ENCODE assay signal across 19 cellular contexts in genomic region chr9:130890869-130891698, GRCh38. TPM values are rescaled to one million over a fixed set of nuclear protein-coding genes. Genes with fewer than 3 reads are reported as not detected.
DNase-seq lines count a peak whose midpoint lies in the region; ATAC-seq and TF ChIP-seq lines count a peak whose summit lies in the region.
"Had no signal": no experiment of that assay in that cellular context is flagged by ENCODE, and none has a peak within 500 bp of the region (broad histone marks: within the 10 kb centered on the region; RNA-seq: fewer than 3 reads in every experiment).

No MANE protein-coding gene starts in this region.

- no peak for ATAC-seq in SK-N-SH treated with all-trans-retinoic acid at 6 μM for 48 hours
- ATAC-seq in HG03280 (IDR thresholded peaks at IDR 0.05; ENCODE audit: unreplicated experiment) = no peak
- ATAC-seq: PC-3 had no signal

- 91% methylated on average over 17 of the region's 21 CpGs for WGBS in SK-N-SH (ENCODE audit: low lambda C conversion rate)

- H3K9me3 ChIP-seq in SK-N-SH = no peaks in the 10 kb centered on the region

- no peak overlapping the region for H3K27ac Mint-ChIP-seq in chondrocyte (ENCODE audit: unreplicated experiment)
- peak overlapping the region; percentile 37 for H3K27ac Mint-ChIP-seq in progenitor cell of endocrine pancreas

- H3K27me3 ChIP-seq in SK-N-SH (ENCODE audit: insufficient read depth) = no peaks in the 10 kb centered on the region

- no peak overlapping the region; a peak in 1 of 4 replicates for H3K27ac ChIP-seq in SK-N-SH (ENCODE audit: low read depth in 2 of 2, low read length in 1 of 2)

- H3K4me3 Mint-ChIP-seq in chondrocyte (ENCODE audit: unreplicated experiment) (no peak overlapping the region), progenitor cell of endocrine pancreas (ENCODE audit: low read depth) (no peak overlapping the region)
- H3K4me3 Mint-ChIP-seq: CD14-positive monocyte had no signal

- TF ChIP-seq EP300 in SK-N-SH (IDR thresholded peaks at IDR 0.05; ENCODE audit: borderline replicate concordance in 1 of 2, low read depth in 1 of 2, low read length in 1 of 2) = no peak

- H3K79me2 ChIP-seq in SK-N-SH (ENCODE audit: insufficient read depth) = peaks cover 7% of the 10 kb centered on the region; the same call in 1 of the 2 replicates

- no peaks in the 10 kb centered on the region for H3K9me2 ChIP-seq in SK-N-SH

- peak; percentile 21 for DNase-seq in SK-N-SH
- DNase-seq in NCI-H2227 (lab: John Stamatoyannopoulos, UW; ENCODE audit: unreplicated experiment) = peak; percentile 19
- DNase-seq in chondrocyte (ENCODE audit: low spot score) = peak; percentile 85
- DNase-seq in progenitor cell of endocrine pancreas (ENCODE audit: low spot score, unreplicated experiment) = no peak
- no peak for DNase-seq in DMS153 treated with DMSO at 0.1 percent for 48 hours (lab: John Stamatoyannopoulos, UW; ENCODE audit: unreplicated experiment)
- no peak for DNase-seq in mucosa of gallbladder (ENCODE audit: low spot score)
- DNase-seq: 8988T, COR-L47, DMS153, HCEC 1CT, NCI-H1436, NCI-H2029 treated with DMSO at 0.1 percent for 48 hours, NCI-H345, NCI-H526 treated with DMSO at 0.1 percent for 48 hours, PC-3 had no signal

- no peak overlapping the region for H3K9ac ChIP-seq in SK-N-SH

- H3K9me3 Mint-ChIP-seq in chondrocyte (ENCODE audit: low read depth) (no peaks in the 10 kb centered on the region), progenitor cell of endocrine pancreas (ENCODE audit: low read depth) (no peaks in the 10 kb centered on the region)

- H3K4me3 ChIP-seq in SK-N-SH (ENCODE audit: low read depth in 2 of 2, low read length in 1 of 2) = no peak overlapping the region

- POLR2A ChIA-PET in SK-N-SH (lab: Yijun Ruan, JAX) = no interaction called here

- peaks cover 33 to 71% of the 10 kb centered on the region in 2 experiments for H3K36me3 ChIP-seq in SK-N-SH (replicated peaks in 1 of 2; ENCODE audit: control insufficient read depth in 1 of 2, insufficient read depth in 2 of 2, low read length in 1 of 2)

- no peak for TF ChIP-seq CTCF in SK-N-SH (IDR thresholded peaks at IDR 0.05)
- no peak for TF ChIP-seq CTCF in chondrocyte (IDR thresholded peaks at IDR 0.05)
- TF ChIP-seq CTCF in progenitor cell of endocrine pancreas (IDR thresholded peaks at IDR 0.05; ENCODE audit: unreplicated experiment) = no peak

- no peak overlapping the region for H2AFZ ChIP-seq in SK-N-SH (ENCODE audit: low read depth)

- CTCF ChIA-PET in SK-N-SH (lab: Yijun Ruan, JAX) = interaction anchor here (1.0 to 4.1 kb wide), 10 partner anchors 10 to 185 kb away, joined by 3 to 19 read pairs (median 4); no protein-coding TSS in a partner anchor

- peaks cover 9% of the 10 kb centered on the region for H3F3A ChIP-seq in SK-N-SH (replicated peaks; ENCODE audit: insufficient read depth)

- TF ChIP-seq RAD21 in SK-N-SH (IDR thresholded peaks at IDR 0.05; ENCODE audit: low read length) = no peak

- H3K4me1 Mint-ChIP-seq in chondrocyte (ENCODE audit: low read depth) (peaks cover 8% of the 10 kb centered on the region), progenitor cell of endocrine pancreas (ENCODE audit: low read depth) (no peaks in the 10 kb centered on the region)

- H3K36me3 Mint-ChIP-seq in chondrocyte (ENCODE audit: low read depth) (peaks cover 22% of the 10 kb centered on the region), progenitor cell of endocrine pancreas (ENCODE audit: insufficient read depth) (peaks cover 7% of the 10 kb centered on the region)

- H4K20me1 ChIP-seq in SK-N-SH (ENCODE audit: insufficient read depth) = peaks cover 59% of the 10 kb centered on the region

- no peaks in the 10 kb centered on the region; a peak in 1 of 4 replicates for H3K4me1 ChIP-seq in SK-N-SH (ENCODE audit: control insufficient read depth in 1 of 2, insufficient read depth in 2 of 2, low read depth in 1 of 2, low read length in 1 of 2)

- no peaks in the 10 kb centered on the region for H3K27me3 Mint-ChIP-seq in chondrocyte (ENCODE audit: low read depth)
- no peaks in the 10 kb centered on the region for H3K27me3 Mint-ChIP-seq in progenitor cell of endocrine pancreas

- no peak overlapping the region for H3K4me2 ChIP-seq in SK-N-SH

TF ChIP-seq in SK-N-SH, 30 proteins besides CTCF, POLR2A, EP300 and RAD21:
- TF ChIP-seq SIN3A (IDR thresholded peaks at IDR 0.05; ENCODE audit: borderline replicate concordance, low read depth, low read length) (no peak), MXI1 (IDR thresholded peaks at IDR 0.05; ENCODE audit: low read depth, low read length) (no peak), FOXJ3 (CRISPR knock-in tag; IDR thresholded peaks at IDR 0.05) (no peak)
- TF ChIP-seq, protein P1, sequence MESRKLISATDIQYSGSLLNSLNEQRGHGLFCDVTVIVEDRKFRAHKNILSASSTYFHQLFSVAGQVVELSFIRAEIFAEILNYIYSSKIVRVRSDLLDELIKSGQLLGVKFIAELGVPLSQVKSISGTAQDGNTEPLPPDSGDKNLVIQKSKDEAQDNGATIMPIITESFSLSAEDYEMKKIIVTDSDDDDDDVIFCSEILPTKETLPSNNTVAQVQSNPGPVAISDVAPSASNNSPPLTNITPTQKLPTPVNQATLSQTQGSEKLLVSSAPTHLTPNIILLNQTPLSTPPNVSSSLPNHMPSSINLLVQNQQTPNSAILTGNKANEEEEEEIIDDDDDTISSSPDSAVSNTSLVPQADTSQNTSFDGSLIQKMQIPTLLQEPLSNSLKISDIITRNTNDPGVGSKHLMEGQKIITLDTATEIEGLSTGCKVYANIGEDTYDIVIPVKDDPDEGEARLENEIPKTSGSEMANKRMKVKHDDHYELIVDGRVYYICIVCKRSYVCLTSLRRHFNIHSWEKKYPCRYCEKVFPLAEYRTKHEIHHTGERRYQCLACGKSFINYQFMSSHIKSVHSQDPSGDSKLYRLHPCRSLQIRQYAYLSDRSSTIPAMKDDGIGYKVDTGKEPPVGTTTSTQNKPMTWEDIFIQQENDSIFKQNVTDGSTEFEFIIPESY (IDR thresholded peaks at IDR 0.05; ENCODE audit: borderline replicate concordance, low read depth) = no peak
- TF ChIP-seq, protein P2, sequence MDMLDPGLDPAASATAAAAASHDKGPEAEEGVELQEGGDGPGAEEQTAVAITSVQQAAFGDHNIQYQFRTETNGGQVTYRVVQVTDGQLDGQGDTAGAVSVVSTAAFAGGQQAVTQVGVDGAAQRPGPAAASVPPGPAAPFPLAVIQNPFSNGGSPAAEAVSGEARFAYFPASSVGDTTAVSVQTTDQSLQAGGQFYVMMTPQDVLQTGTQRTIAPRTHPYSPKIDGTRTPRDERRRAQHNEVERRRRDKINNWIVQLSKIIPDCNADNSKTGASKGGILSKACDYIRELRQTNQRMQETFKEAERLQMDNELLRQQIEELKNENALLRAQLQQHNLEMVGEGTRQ (IDR thresholded peaks at IDR 0.05; ENCODE audit: borderline replicate concordance, low read depth, low read length) = no peak

TF ChIP-seq in SK-N-SH treated with all-trans-retinoic acid at 6 μM for 48 hours, 23 proteins besides CTCF, POLR2A, EP300 and RAD21 (continues in another document):
- TF ChIP-seq, protein P3, sequence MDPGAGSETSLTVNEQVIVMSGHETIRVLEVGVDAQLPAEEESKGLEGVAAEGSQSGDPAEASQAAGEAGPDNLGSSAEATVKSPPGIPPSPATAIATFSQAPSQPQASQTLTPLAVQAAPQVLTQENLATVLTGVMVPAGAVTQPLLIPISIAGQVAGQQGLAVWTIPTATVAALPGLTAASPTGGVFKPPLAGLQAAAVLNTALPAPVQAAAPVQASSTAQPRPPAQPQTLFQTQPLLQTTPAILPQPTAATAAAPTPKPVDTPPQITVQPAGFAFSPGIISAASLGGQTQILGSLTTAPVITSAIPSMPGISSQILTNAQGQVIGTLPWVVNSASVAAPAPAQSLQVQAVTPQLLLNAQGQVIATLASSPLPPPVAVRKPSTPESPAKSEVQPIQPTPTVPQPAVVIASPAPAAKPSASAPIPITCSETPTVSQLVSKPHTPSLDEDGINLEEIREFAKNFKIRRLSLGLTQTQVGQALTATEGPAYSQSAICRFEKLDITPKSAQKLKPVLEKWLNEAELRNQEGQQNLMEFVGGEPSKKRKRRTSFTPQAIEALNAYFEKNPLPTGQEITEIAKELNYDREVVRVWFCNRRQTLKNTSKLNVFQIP (CRISPR knock-in tag; IDR thresholded peaks at IDR 0.05; ENCODE audit: borderline replicate concordance, low read depth) = no peak

RNA-seq across cellular contexts. Expression of gene QRFP, which starts 5.5 kb away (rescaled TPM):
- polyA plus RNA-seq in SK-N-SH (2012; rRNA removed) = not detected in 2 replicates
- polyA plus RNA-seq in SK-N-SH (2012; cell fraction: cytosol; rRNA removed) = not detected in 2 replicates
- polyA plus RNA-seq in SK-N-SH (2012; cell fraction: nucleus; rRNA removed) = not detected in 2 replicates
- total RNA-seq in chondrocyte (not detected in 3 replicates), progenitor cell of endocrine pancreas (not detected in 2 replicates), mucosa of gallbladder (not detected)
- total RNA-seq: HT-29, PC-3 had no signal

RNA-seq across cellular contexts. Expression of gene FIBCD1, which starts 48.0 kb away (rescaled TPM):
- polyA plus RNA-seq in SK-N-SH (2012; rRNA removed) = 0.86 and 1.3 TPM in 2 replicates
- 0.13 and 0.33 TPM in 2 replicates for polyA plus RNA-seq in SK-N-SH (2012; cell fraction: cytosol; rRNA removed)
- 1.2 and 1.3 TPM in 2 replicates for polyA plus RNA-seq in SK-N-SH (2012; cell fraction: nucleus; rRNA removed)
- 6.8 to 81.5 TPM (median 8.3 TPM) in 3 replicates for total RNA-seq in chondrocyte
- not detected in 2 replicates for total RNA-seq in progenitor cell of endocrine pancreas
- total RNA-seq in mucosa of gallbladder = 6.0 TPM
- polyA plus RNA-seq: CD14-positive monocyte had no signal

RNA-seq across cellular contexts. Expression of gene ABL1, which starts 56.0 kb away (rescaled TPM):
- 23.5 and 24.6 TPM in 2 replicates for polyA plus RNA-seq in SK-N-SH (2012; rRNA removed)
- polyA plus RNA-seq in SK-N-SH (2012; cell fraction: cytosol; rRNA removed) = 16.8 and 22.1 TPM in 2 replicates
- 46.2 and 46.5 TPM in 2 replicates for polyA plus RNA-seq in SK-N-SH (2012; cell fraction: nucleus; rRNA removed)
- total RNA-seq in chondrocyte (73.6 to 93.7 TPM (median 91.5 TPM) in 3 replicates), progenitor cell of endocrine pancreas (113 TPM in 2 replicates), mucosa of gallbladder (85.9 TPM)

Comparison
In these comparisons a context has a peak if more than half of its experiments do, and no peak if none do; other contexts are left out.
1. DNase-seq: peak in SK-N-SH (single experiment), NCI-H2227 (single experiment) and chondrocyte (single experiment); none in progenitor cell of endocrine pancreas (single experiment), DMS153 treated with DMSO at 0.1 percent for 48 hours (single experiment) and mucosa of gallbladder (single experiment).